8 cellular contexts compared by ENCODE assay signal in genomic region chr14:103091041-103091882, GRCh38. TPM values are rescaled to one million over a fixed set of nuclear protein-coding genes. Genes with fewer than 3 reads are reported as not detected.
DNase-seq lines count a peak whose midpoint lies in the region; TF ChIP-seq lines count a peak whose summit lies in the region.

No MANE protein-coding gene starts in this region.

- H3K4me2 ChIP-seq in mesenchymal stem cell (ENCODE audit: low read length, poor library complexity, severe bottlenecking): peak overlapping the region; percentile 65

- peak overlapping the region; percentile 39 for H2AFZ ChIP-seq in mesenchymal stem cell (ENCODE audit: low read depth, low read length)

- peak overlapping the region; percentile 28 to 56 for H3K18ac ChIP-seq in mesenchymal stem cell (ENCODE audit: low read depth in 1 of 2, low read length in 2 of 2)

- H2BK5ac ChIP-seq in mesenchymal stem cell (ENCODE audit: low read depth, low read length, poor library complexity, severe bottlenecking): no peak overlapping the region

- peak overlapping the region; percentile 35 for H3K4me3 Mint-ChIP-seq in chondrocyte (ENCODE audit: unreplicated experiment)

- no peaks in the 10 kb centered on the region for H3K9me3 Mint-ChIP-seq in chondrocyte (ENCODE audit: low read depth)

- peaks cover 2% of the 10 kb centered on the region for H3K27me3 Mint-ChIP-seq in chondrocyte (ENCODE audit: low read depth)

- H2BK15ac ChIP-seq in mesenchymal stem cell (ENCODE audit: low read depth, poor library complexity, severe bottlenecking): peak overlapping the region; percentile 73

- DNase-seq in NCI-H2227 (lab: John Stamatoyannopoulos, UW; ENCODE audit: unreplicated experiment) (peak; percentile 52), NCI-H2227 treated with DMSO at 0.1 percent for 48 hours (lab: John Stamatoyannopoulos, UW) (no peak), HuH-7.5 (ENCODE audit: low spot score) (peak; percentile 89), chondrocyte (ENCODE audit: low spot score) (no peak), mesenchymal stem cell (peak; percentile 37), SHP77 treated with DMSO at 0.1 percent for 48 hours (lab: John Stamatoyannopoulos, UW) (no peak)
- peak; percentile 59 for DNase-seq in activated CD4-positive, CD25-positive, alpha-beta regulatory T cell treated with anti-CD3 and anti-CD28 coated beads, Interleukin-2, amount 50 U/mL, for 16 hours (ENCODE audit: low read depth, low spot score)
- DNase-seq in stimulated activated CD8-positive, alpha-beta memory T cell treated with anti-CD3 and anti-CD28 coated beads, Interleukin-4, amount 100 ng/mL, for 24 hours (ENCODE audit: low read depth): peak; percentile 75

- H2BK12ac ChIP-seq in mesenchymal stem cell (ENCODE audit: low read length in 2 of 2): peak overlapping the region in 1 of 2 experiments; percentile 2

- H3K4ac ChIP-seq in mesenchymal stem cell (ENCODE audit: low read depth in 1 of 2, low read length in 2 of 2): peak overlapping the region in 1 of 2 experiments; percentile 67

- no peaks in the 10 kb centered on the region for H3K36me3 ChIP-seq in mesenchymal stem cell (ENCODE audit: control insufficient read depth in 1 of 2, insufficient read depth in 2 of 2, low read depth in 1 of 2, low read length in 2 of 2)

- WGBS in mesenchymal stem cell: 15% methylated on average over 53 of the region's 69 CpGs

- H3K27me3 ChIP-seq in mesenchymal stem cell (ENCODE audit: control insufficient read depth in 1 of 2, insufficient read depth in 1 of 2, low read length in 2 of 2): peaks cover 12 to 24% of the 10 kb centered on the region in 2 experiments

- peak overlapping the region; percentile 73 for H3K9ac ChIP-seq in mesenchymal stem cell (ENCODE audit: low read length)

- H4K8ac ChIP-seq in mesenchymal stem cell (ENCODE audit: low read length): peak overlapping the region; percentile 79

- TF ChIP-seq CTCF in chondrocyte (IDR thresholded peaks at IDR 0.05): peak; percentile 73

- H3K9me3 ChIP-seq in mesenchymal stem cell (ENCODE audit: control insufficient read depth, low read length): no peaks in the 10 kb centered on the region

- H3K27ac Mint-ChIP-seq in chondrocyte (ENCODE audit: unreplicated experiment): no peak overlapping the region

- no peak overlapping the region for H3K27ac ChIP-seq in mesenchymal stem cell (ENCODE audit: low read length, poor library complexity, severe bottlenecking)

- no peak overlapping the region for H3K23ac ChIP-seq in mesenchymal stem cell (ENCODE audit: low read length in 2 of 2)

- H4K91ac ChIP-seq in mesenchymal stem cell (ENCODE audit: low read length): peak overlapping the region; percentile 62

- H2AK5ac ChIP-seq in mesenchymal stem cell (ENCODE audit: low read length, severe bottlenecking): no peak overlapping the region

- no peak overlapping the region for H2BK120ac ChIP-seq in mesenchymal stem cell (ENCODE audit: low read depth, low read length)

- peak overlapping the region; percentile 47 to 59 for H3K4me3 ChIP-seq in mesenchymal stem cell (ENCODE audit: insufficient read depth in 1 of 2, low read depth in 1 of 2, low read length in 2 of 2)

- H3K14ac ChIP-seq in mesenchymal stem cell (ENCODE audit: low read length in 2 of 2): no peak overlapping the region

- no peaks in the 10 kb centered on the region for H3K4me1 Mint-ChIP-seq in chondrocyte (ENCODE audit: low read depth)

- H3K4me1 ChIP-seq in mesenchymal stem cell (ENCODE audit: control insufficient read depth, insufficient read depth, low read depth, low read length): peaks cover 15% of the 10 kb centered on the region

- no peaks in the 10 kb centered on the region for H3K36me3 Mint-ChIP-seq in chondrocyte (ENCODE audit: low read depth)

- H3K79me1 ChIP-seq in mesenchymal stem cell (replicated peaks; ENCODE audit: low read length, poor library complexity, severe bottlenecking): no peaks in the 10 kb centered on the region

RNA-seq across cellular contexts. Expression of gene EXOC3L4, which starts 3.3 kb away (rescaled TPM):
- not detected in 3 replicates for total RNA-seq in chondrocyte
- not detected for polyA plus RNA-seq in mesenchymal stem cell (2013, experiment 1 of 2)
- polyA plus RNA-seq in mesenchymal stem cell (2013, experiment 2 of 2): 0.05 TPM

RNA-seq across cellular contexts. Expression of gene LBHD2, which starts 7.3 kb away (rescaled TPM):
- not detected in 3 replicates for total RNA-seq in chondrocyte
- not detected for polyA plus RNA-seq in mesenchymal stem cell (2013, experiment 1 of 2)
- not detected for polyA plus RNA-seq in mesenchymal stem cell (2013, experiment 2 of 2)

RNA-seq across cellular contexts. Expression of gene TNFAIP2, which starts 32.0 kb away (rescaled TPM):
- total RNA-seq in chondrocyte: 1.9 to 16.7 TPM (median 13.3 TPM) in 3 replicates
- polyA plus RNA-seq in mesenchymal stem cell (2013, experiment 1 of 2): 29.2 TPM
- polyA plus RNA-seq in mesenchymal stem cell (2013, experiment 2 of 2): 27.7 TPM

RNA-seq across cellular contexts. Expression of gene CDC42BPB, which starts 33.9 kb away (rescaled TPM):
- total RNA-seq in chondrocyte: 106 to 113 TPM (median 107 TPM) in 3 replicates
- 64.0 TPM for polyA plus RNA-seq in mesenchymal stem cell (2013, experiment 1 of 2)
- polyA plus RNA-seq in mesenchymal stem cell (2013, experiment 2 of 2): 61.5 TPM

Comparison
In these comparisons a context has a peak if more than half of its experiments do, and no peak if none do; other contexts are left out.
1. DNase-seq: peak in NCI-H2227 (single experiment), HuH-7.5 (single experiment), activated CD4-positive, CD25-positive, alpha-beta regulatory T cell treated with anti-CD3 and anti-CD28 coated beads, Interleukin-2, amount 50 U/mL, for 16 hours (single experiment), mesenchymal stem cell (single experiment) and stimulated activated CD8-positive, alpha-beta memory T cell treated with anti-CD3 and anti-CD28 coated beads, Interleukin-4, amount 100 ng/mL, for 24 hours (single experiment); none in NCI-H2227 treated with DMSO at 0.1 percent for 48 hours (single experiment), chondrocyte (single experiment) and SHP77 treated with DMSO at 0.1 percent for 48 hours (single experiment).